In the genomic region with DNA sequence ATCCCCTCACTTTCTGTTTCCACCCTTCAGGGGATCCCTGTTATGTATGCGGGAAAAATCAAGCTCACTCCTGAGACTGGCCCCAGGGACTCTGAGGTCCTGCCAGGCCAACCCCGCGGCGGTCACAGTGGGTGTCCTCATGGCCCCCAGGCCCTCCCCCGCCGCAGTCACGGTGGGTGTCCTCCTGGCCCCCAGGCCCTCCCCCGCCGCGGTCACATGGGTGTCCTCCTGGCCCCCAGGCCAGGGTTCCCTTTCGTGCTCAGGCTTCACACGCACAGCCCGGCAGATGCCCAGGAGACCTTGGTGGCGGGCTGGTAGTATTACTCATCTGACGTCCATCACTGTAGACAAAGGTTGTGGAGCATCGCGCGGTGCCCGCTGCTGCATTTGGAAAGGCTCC, we compare ENCODE assay signal across 15 cellular contexts.
A peak's percentile ranks its signal among the peaks of the same experiment; 100 is the strongest.
DNase-seq lines count a peak whose midpoint lies in the region; ATAC-seq and TF ChIP-seq lines count a peak whose summit lies in the region.
"Had no signal": no experiment of that assay in that cellular context is flagged by ENCODE, and none has a peak within 500 bp of the region (broad histone marks: within the 10 kb centered on the region; RNA-seq: fewer than 3 reads in every experiment).

No MANE protein-coding gene starts in this region.

- no peak overlapping the region for H3K27ac Mint-ChIP-seq in stimulated activated naive CD8-positive, alpha-beta T cell treated with anti-CD3 and anti-CD28 coated beads, Interleukin-15, amount 100 ng/mL, for 72 hours
- H3K27ac Mint-ChIP-seq in glutamatergic neuron (ENCODE audit: unreplicated experiment): peak overlapping the region; percentile 83
- no peak overlapping the region for H3K27ac Mint-ChIP-seq in stimulated activated effector memory CD8-positive, alpha-beta T cell treated with anti-CD3 and anti-CD28 coated beads, Interleukin-12 subunit alpha, Interleukin-12 subunit beta, amount 100 ng/mL, for 72 hours
- H3K27ac Mint-ChIP-seq in activated CD8-positive, alpha-beta memory T cell treated with anti-CD3 and anti-CD28 coated beads, Interleukin-2, amount 10 ng/mL, durations not matched to agents 7 days and 5 days: no peak overlapping the region
- H3K27ac Mint-ChIP-seq: B cell; CD4-positive, alpha-beta T cell had no signal

- no peaks in the 10 kb centered on the region for H3K4me1 Mint-ChIP-seq in stimulated activated naive CD8-positive, alpha-beta T cell treated with anti-CD3 and anti-CD28 coated beads, Interleukin-15, amount 100 ng/mL, for 72 hours
- H3K4me1 Mint-ChIP-seq in glutamatergic neuron (ENCODE audit: low read depth, unreplicated experiment): peaks cover 41% of the 10 kb centered on the region
- H3K4me1 Mint-ChIP-seq in stimulated activated effector memory CD8-positive, alpha-beta T cell treated with anti-CD3 and anti-CD28 coated beads, Interleukin-12 subunit alpha, Interleukin-12 subunit beta, amount 100 ng/mL, for 72 hours: no peaks in the 10 kb centered on the region
- H3K4me1 Mint-ChIP-seq in activated CD8-positive, alpha-beta memory T cell treated with anti-CD3 and anti-CD28 coated beads, Interleukin-2, amount 10 ng/mL, durations not matched to agents 7 days and 5 days: no peaks in the 10 kb centered on the region
- H3K4me1 Mint-ChIP-seq: B cell had no signal

- H3K36me3 Mint-ChIP-seq in glutamatergic neuron (ENCODE audit: unreplicated experiment): peaks cover 4% of the 10 kb centered on the region
- H3K36me3 Mint-ChIP-seq in stimulated activated effector memory CD8-positive, alpha-beta T cell treated with anti-CD3 and anti-CD28 coated beads, Interleukin-12 subunit alpha, Interleukin-12 subunit beta, amount 100 ng/mL, for 72 hours: no peaks in the 10 kb centered on the region
- H3K36me3 Mint-ChIP-seq in activated CD8-positive, alpha-beta memory T cell treated with anti-CD3 and anti-CD28 coated beads, Interleukin-2, amount 10 ng/mL, durations not matched to agents 7 days and 5 days: no peaks in the 10 kb centered on the region

- no peaks in the 10 kb centered on the region for H3K9me3 Mint-ChIP-seq in stimulated activated naive CD8-positive, alpha-beta T cell treated with anti-CD3 and anti-CD28 coated beads, Interleukin-15, amount 100 ng/mL, for 72 hours
- H3K9me3 Mint-ChIP-seq in glutamatergic neuron (ENCODE audit: unreplicated experiment): peaks cover 24% of the 10 kb centered on the region
- no peaks in the 10 kb centered on the region for H3K9me3 Mint-ChIP-seq in stimulated activated effector memory CD8-positive, alpha-beta T cell treated with anti-CD3 and anti-CD28 coated beads, Interleukin-12 subunit alpha, Interleukin-12 subunit beta, amount 100 ng/mL, for 72 hours
- H3K9me3 Mint-ChIP-seq in activated CD8-positive, alpha-beta memory T cell treated with anti-CD3 and anti-CD28 coated beads, Interleukin-2, amount 10 ng/mL, durations not matched to agents 7 days and 5 days (ENCODE audit: low read depth): no peaks in the 10 kb centered on the region
- H3K9me3 Mint-ChIP-seq: CD4-positive, alpha-beta T cell; H9 had no signal

- H3K4me3 Mint-ChIP-seq in stimulated activated naive CD8-positive, alpha-beta T cell treated with anti-CD3 and anti-CD28 coated beads, Interleukin-15, amount 100 ng/mL, for 72 hours: no peak overlapping the region
- no peak overlapping the region for H3K4me3 Mint-ChIP-seq in glutamatergic neuron (ENCODE audit: unreplicated experiment)
- H3K4me3 Mint-ChIP-seq in stimulated activated effector memory CD8-positive, alpha-beta T cell treated with anti-CD3 and anti-CD28 coated beads, Interleukin-12 subunit alpha, Interleukin-12 subunit beta, amount 100 ng/mL, for 72 hours: no peak overlapping the region
- no peak overlapping the region for H3K4me3 Mint-ChIP-seq in activated CD8-positive, alpha-beta memory T cell treated with anti-CD3 and anti-CD28 coated beads, Interleukin-2, amount 10 ng/mL, durations not matched to agents 7 days and 5 days
- H3K4me3 Mint-ChIP-seq: B cell; CD4-positive, alpha-beta T cell; H9 had no signal

- no peak for TF ChIP-seq CTCF in glutamatergic neuron (IDR thresholded peaks at IDR 0.05; ENCODE audit: partially characterized antibody, unreplicated experiment)

- CTCF ChIA-PET in activated CD8-positive, alpha-beta memory T cell treated with anti-CD3 and anti-CD28 coated beads, Interleukin-2, amount 10 ng/mL, durations not matched to agents 7 days and 5 days (lab: Charles Lee): no interaction called here

- DNase-seq in stimulated activated naive CD8-positive, alpha-beta T cell treated with anti-CD3 and anti-CD28 coated beads, Interleukin-15, amount 100 ng/mL, for 72 hours: no peak
- no peak for DNase-seq in stimulated activated naive CD8-positive, alpha-beta T cell treated with anti-CD3 and anti-CD28 coated beads, Interleukin-15, Interleukin-2, amounts not matched to agents 100 U/mL and 50 U/mL, for 24 hours
- DNase-seq in glutamatergic neuron: no peak
- no peak for DNase-seq in stimulated activated effector memory CD8-positive, alpha-beta T cell treated with anti-CD3 and anti-CD28 coated beads, Interleukin-12 subunit alpha, Interleukin-12 subunit beta, amount 100 ng/mL, for 72 hours (ENCODE audit: low spot score in 2 of 2)
- no peak for DNase-seq in DMS153 treated with DMSO at 0.1 percent for 48 hours (lab: John Stamatoyannopoulos, UW; ENCODE audit: unreplicated experiment)
- DNase-seq in GDM1 (lab: John Stamatoyannopoulos, UW): no peak
- no peak for DNase-seq in activated CD8-positive, alpha-beta memory T cell treated with anti-CD3 and anti-CD28 coated beads, Interleukin-2, amount 10 ng/mL, durations not matched to agents 7 days and 5 days
- DNase-seq: ACHN; CD4-positive, alpha-beta T cell; DMS79 treated with DMSO at 0.1 percent for 48 hours; EL; GM23248; H9; IMR-90 had no signal

- ATAC-seq in stimulated activated naive CD8-positive, alpha-beta T cell treated with anti-CD3 and anti-CD28 coated beads, Interleukin-15, amount 100 ng/mL, for 72 hours: peak; percentile 52
- ATAC-seq in stimulated activated naive CD8-positive, alpha-beta T cell treated with anti-CD3 and anti-CD28 coated beads, Interleukin-15, Interleukin-2, amounts not matched to agents 100 U/mL and 50 U/mL, for 24 hours: no peak
- peak; percentile 20 for ATAC-seq in stimulated activated effector memory CD8-positive, alpha-beta T cell treated with anti-CD3 and anti-CD28 coated beads, Interleukin-12 subunit alpha, Interleukin-12 subunit beta, amount 100 ng/mL, for 72 hours
- ATAC-seq in activated CD8-positive, alpha-beta memory T cell treated with anti-CD3 and anti-CD28 coated beads, Interleukin-2, amount 10 ng/mL, durations not matched to agents 7 days and 5 days: no peak

- H3K27me3 Mint-ChIP-seq in stimulated activated naive CD8-positive, alpha-beta T cell treated with anti-CD3 and anti-CD28 coated beads, Interleukin-15, amount 100 ng/mL, for 72 hours: no peaks in the 10 kb centered on the region
- H3K27me3 Mint-ChIP-seq in glutamatergic neuron (ENCODE audit: unreplicated experiment): peaks cover 12% of the 10 kb centered on the region
- H3K27me3 Mint-ChIP-seq in activated CD8-positive, alpha-beta memory T cell treated with anti-CD3 and anti-CD28 coated beads, Interleukin-2, amount 10 ng/mL, durations not matched to agents 7 days and 5 days: no peaks in the 10 kb centered on the region
- H3K27me3 Mint-ChIP-seq: B cell; CD4-positive, alpha-beta T cell had no signal

Comparison
In these comparisons a context has a peak if more than half of its experiments do, and no peak if none do; other contexts are left out.
1. ATAC-seq: peak in stimulated activated naive CD8-positive, alpha-beta T cell treated with anti-CD3 and anti-CD28 coated beads, Interleukin-15, amount 100 ng/mL, for 72 hours (single experiment) and stimulated activated effector memory CD8-positive, alpha-beta T cell treated with anti-CD3 and anti-CD28 coated beads, Interleukin-12 subunit alpha, Interleukin-12 subunit beta, amount 100 ng/mL, for 72 hours (single experiment); none in stimulated activated naive CD8-positive, alpha-beta T cell treated with anti-CD3 and anti-CD28 coated beads, Interleukin-15, Interleukin-2, amounts not matched to agents 100 U/mL and 50 U/mL, for 24 hours (single experiment) and activated CD8-positive, alpha-beta memory T cell treated with anti-CD3 and anti-CD28 coated beads, Interleukin-2, amount 10 ng/mL, durations not matched to agents 7 days and 5 days (single experiment).